Comparison of ENCODE assay signal across 34 cellular contexts in the genomic region with DNA sequence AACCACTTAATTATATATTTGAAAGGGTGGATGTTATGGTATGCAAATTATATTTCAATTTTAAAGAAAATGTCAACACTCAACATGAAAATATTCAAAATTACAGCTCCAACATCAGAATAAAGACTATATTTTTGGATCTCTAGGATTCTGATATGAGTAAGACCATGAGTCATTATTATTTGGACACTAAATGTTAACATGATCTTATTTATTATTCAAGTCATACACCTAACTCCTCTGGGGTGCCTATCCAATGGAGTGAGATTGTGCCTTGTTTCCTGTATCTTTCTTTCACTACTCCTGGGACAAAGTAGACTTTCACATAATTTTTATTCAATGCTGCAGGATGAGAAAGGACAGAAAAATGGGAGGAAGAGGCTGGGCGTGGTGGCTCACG.
A peak's percentile ranks its signal among the peaks of the same experiment; 100 is the strongest.
DNase-seq lines count a peak whose midpoint lies in the region; ATAC-seq, FAIRE-seq and TF ChIP-seq lines count a peak whose summit lies in the region.
"Had no signal": no experiment of that assay in that cellular context is flagged by ENCODE, and none has a peak within 500 bp of the region (broad histone marks: within the 10 kb centered on the region; RNA-seq: fewer than 3 reads in every experiment).

No MANE protein-coding gene starts in this region.

- POLR2A ChIA-PET in K562 (lab: Yijun Ruan, JAX): no interaction called here

- no peak overlapping the region for H3K4me2 ChIP-seq in K562 (ENCODE audit: insufficient read depth, low read length)
- peak overlapping the region; percentile 4 for H3K4me2 ChIP-seq in skeletal muscle satellite cell (ENCODE audit: low read length)

- no peaks in the 10 kb centered on the region for H3K9me1 ChIP-seq in K562 (ENCODE audit: control insufficient read depth, insufficient read depth, low read length)

- H3K9ac ChIP-seq in K562 (ENCODE audit: insufficient read depth in 1 of 2, low read depth in 2 of 2, low read length in 2 of 2) (no peak overlapping the region), skeletal muscle satellite cell (ENCODE audit: low read depth, low read length) (no peak overlapping the region)

- TF ChIP-seq CTCF in K562 (IDR thresholded peaks at IDR 0.05 in 2 of 3, conservative IDR thresholded peaks at IDR 0.05 in 1 of 3; ENCODE audit: insufficient read depth in 2 of 3, low read depth in 1 of 3, low read length in 3 of 3) (no peak), left ventricle myocardium inferior (IDR thresholded peaks at IDR 0.05; ENCODE audit: borderline replicate concordance) (no peak)

- H3K36me3 Mint-ChIP-seq in activated T-cell treated with anti-CD3 and anti-CD28 coated beads, Interleukin-2, amount 50 U/mL, for 24 hours (ENCODE audit: low read depth): no peaks in the 10 kb centered on the region
- H3K36me3 Mint-ChIP-seq: activated naive CD4-positive, alpha-beta T cell treated with anti-CD3 and anti-CD28 coated beads, Interleukin-2, amount 10 ng/mL, durations not matched to agents 7 days and 5 days had no signal

- H3K36me3 ChIP-seq in K562 (ENCODE audit: control insufficient read depth, insufficient read depth, low read length): no peaks in the 10 kb centered on the region
- H3K36me3 ChIP-seq in skeletal muscle satellite cell (ENCODE audit: insufficient read depth, low read length): no peaks in the 10 kb centered on the region
- no peaks in the 10 kb centered on the region for H3K36me3 ChIP-seq in left ventricle myocardium inferior
- H3K36me3 ChIP-seq: BE2C, esophagus muscularis mucosa, HAP-1, sigmoid colon, WERI-Rb-1 had no signal

- no peaks in the 10 kb centered on the region; a peak in 1 of 5 replicates for H3K4me1 ChIP-seq in K562 (replicated peaks in 1 of 2; ENCODE audit: control insufficient read depth in 2 of 2, insufficient read depth in 2 of 2, low read length in 2 of 2)
- H3K4me1 ChIP-seq in skeletal muscle satellite cell (ENCODE audit: control insufficient read depth, insufficient read depth, low read length): peaks cover 49% of the 10 kb centered on the region
- no peaks in the 10 kb centered on the region for H3K4me1 ChIP-seq in left ventricle myocardium inferior
- H3K4me1 ChIP-seq: BE2C, esophagus muscularis mucosa, HAP-1, psoas muscle, sigmoid colon had no signal

- in situ Hi-C loops in K562 (cut with MboI): no loop called here

- H3K27me3 Mint-ChIP-seq in activated T-cell treated with anti-CD3 and anti-CD28 coated beads, Interleukin-2, amount 50 U/mL, for 24 hours: peaks cover 2% of the 10 kb centered on the region

- H3K4me1 Mint-ChIP-seq in activated T-cell treated with anti-CD3 and anti-CD28 coated beads, Interleukin-2, amount 50 U/mL, for 24 hours (ENCODE audit: low read depth): peaks cover 51% of the 10 kb centered on the region

- DNase-seq in activated T-cell treated with anti-CD3 and anti-CD28 coated beads, Interleukin-2, amount 50 U/mL, for 24 hours: no peak
- no peak for DNase-seq in activated T-cell treated with anti-CD3 and anti-CD28 coated beads, Interleukin-2, amount 50 U/mL, for 48 hours
- DNase-seq in LHCN-M2 (ENCODE audit: low read depth): peak; percentile 74
- DNase-seq in K562 (ENCODE audit: extremely low read depth in 1 of 4, low spot score in 3 of 4): no peak
- no peak for DNase-seq in activated effector memory CD4-positive, alpha-beta T cell treated with anti-CD3 and anti-CD28 coated beads, Interleukin-2, amount 50 U/mL, for 16 hours
- DNase-seq in left ventricle myocardium inferior: no peak
- DNase-seq: 8988T; activated CD4-positive, alpha-beta T cell treated with anti-CD3 and anti-CD28 coated beads, Interleukin-2, amount 10 ng/mL, durations not matched to agents 24 days and 14 days; activated naive CD4-positive, alpha-beta T cell treated with anti-CD3 and anti-CD28 coated beads, Interleukin-2, amount 10 ng/mL, durations not matched to agents 7 days and 5 days; activated T-cell treated with anti-CD3 and anti-CD28 coated beads, Interleukin-2, amount 50 U/mL, for 4 hours; BE2C; COR-L47; DMS53; effector memory CD4-positive, alpha-beta T cell; islet precursor cell; KBM-7; midbrain; naive thymus-derived CD4-positive, alpha-beta T cell; NCI-H1436 treated with DMSO at 0.1 percent for 48 hours; NCI-H446 treated with DMSO at 0.1 percent for 48 hours; OCI-M1; psoas muscle; Right ventricle myocardium superior; sigmoid colon; stimulated activated CD4-positive, alpha-beta T cell treated with anti-CD3 and anti-CD28 coated beads, Interleukin-15, amount 100 ng/mL, for 24 hours; stimulated activated naive CD4-positive, alpha-beta T cell; T1000; testis; WERI-Rb-1 had no signal

- TF ChIP-seq RAD21 in K562 (CRISPR knock-in tag; conservative IDR thresholded peaks at IDR 0.05 in 1 of 2, IDR thresholded peaks at IDR 0.05 in 1 of 2): no peak

- no peak for ATAC-seq in K562
- no peak for ATAC-seq in esophagus mucosa
- ATAC-seq: activated T-cell treated with anti-CD3 and anti-CD28 coated beads, Interleukin-2, amount 50 U/mL, for 4 hours; naive thymus-derived CD4-positive, alpha-beta T cell; psoas muscle had no signal

- TF ChIP-seq EP300 in K562 (IDR thresholded peaks at IDR 0.05; ENCODE audit: low read length): no peak

- peak overlapping the region; percentile 4 for H3K4me3 Mint-ChIP-seq in activated T-cell treated with anti-CD3 and anti-CD28 coated beads, Interleukin-2, amount 50 U/mL, for 24 hours
- H3K4me3 Mint-ChIP-seq: activated naive CD4-positive, alpha-beta T cell treated with anti-CD3 and anti-CD28 coated beads, Interleukin-2, amount 10 ng/mL, durations not matched to agents 7 days and 5 days; activated T-cell treated with anti-CD3 and anti-CD28 coated beads, Interleukin-2, amount 50 U/mL, for 4 hours had no signal

- FAIRE-seq in K562 (lab: Jason Lieb, UNC): no peak

- no peak overlapping the region for H3K4me3 ChIP-seq in K562
- H3K4me3 ChIP-seq in skeletal muscle satellite cell (ENCODE audit: low read length): no peak overlapping the region
- no peak overlapping the region for H3K4me3 ChIP-seq in left ventricle myocardium inferior
- H3K4me3 ChIP-seq: coronary artery, esophagus muscularis mucosa, HAP-1, psoas muscle, sigmoid colon, testis had no signal

- no peaks in the 10 kb centered on the region for H4K20me1 ChIP-seq in K562 (replicated peaks; ENCODE audit: control insufficient read depth, insufficient read depth, low read length)

- intact Hi-C loops in K562 (cut with micrococcal nuclease) (no loop called here), left ventricle myocardium inferior (cut with micrococcal nuclease) (no loop called here)

- H3K79me2 ChIP-seq in K562 (ENCODE audit: control insufficient read depth, insufficient read depth, low read length): no peaks in the 10 kb centered on the region

- H3K27me3 ChIP-seq in K562 (ENCODE audit: control insufficient read depth in 2 of 2, insufficient read depth in 2 of 2, low read length in 2 of 2) (peaks cover 2 to 11% of the 10 kb centered on the region in 2 experiments; a peak in 2 of 5 replicates), skeletal muscle satellite cell (ENCODE audit: control insufficient read depth, insufficient read depth, low read length) (no peaks in the 10 kb centered on the region), left ventricle myocardium inferior (ENCODE audit: low read depth) (peaks cover 75% of the 10 kb centered on the region)
- H3K27me3 ChIP-seq: BE2C, testis had no signal

- BruUV-seq in K562 (replicated peaks; lab: Mats Ljungman, UMichigan): no TSS peak

- H3K9me3 Mint-ChIP-seq in activated T-cell treated with anti-CD3 and anti-CD28 coated beads, Interleukin-2, amount 50 U/mL, for 24 hours: no peaks in the 10 kb centered on the region
- H3K9me3 Mint-ChIP-seq: activated CD4-positive, alpha-beta T cell treated with anti-CD3 and anti-CD28 coated beads, Interleukin-2, amount 10 ng/mL, durations not matched to agents 24 days and 14 days; activated naive CD4-positive, alpha-beta T cell treated with anti-CD3 and anti-CD28 coated beads, Interleukin-2, amount 10 ng/mL, durations not matched to agents 7 days and 5 days; activated T-cell treated with anti-CD3 and anti-CD28 coated beads, Interleukin-2, amount 50 U/mL, for 4 hours; naive thymus-derived CD4-positive, alpha-beta T cell had no signal

- CTCF ChIA-PET in K562 (lab: Yijun Ruan, JAX; ENCODE audit: low intra/inter-chr PET ratio): no interaction called here

- no peak for TF ChIP-seq POLR2A in K562 (conservative IDR thresholded peaks at IDR 0.05)

- peak overlapping the region; percentile 63 for H3K27ac Mint-ChIP-seq in activated T-cell treated with anti-CD3 and anti-CD28 coated beads, Interleukin-2, amount 50 U/mL, for 24 hours

- H3K9me3 ChIP-seq in K562 (replicated peaks; ENCODE audit: control insufficient read depth, insufficient read depth, low read depth, low read length) (no peaks in the 10 kb centered on the region), skeletal muscle satellite cell (replicated peaks; ENCODE audit: low read length) (no peaks in the 10 kb centered on the region), left ventricle myocardium inferior (replicated peaks) (no peaks in the 10 kb centered on the region)
- H3K9me3 ChIP-seq: BE2C, esophagus muscularis mucosa, HAP-1, psoas muscle, sigmoid colon, testis had no signal

- no peak overlapping the region for H3K27ac ChIP-seq in K562 (ENCODE audit: extremely low read depth, low read depth, low read length)
- H3K27ac ChIP-seq in left ventricle myocardium inferior (replicated peaks): no peak overlapping the region
- H3K27ac ChIP-seq: coronary artery, esophagus muscularis mucosa, psoas muscle, sigmoid colon, testis, WERI-Rb-1 had no signal

- no peak overlapping the region for H2AFZ ChIP-seq in K562 (ENCODE audit: low read depth, low read length)

- WGBS in K562 (ENCODE audit: insufficient coverage, low coverage, missing lambda C conversion rate): 8% methylated on average over 2 of the region's 2 CpGs

TF ChIP-seq in K562, 482 proteins besides CTCF, POLR2A, EP300 and RAD21:
- TF ChIP-seq ZNF668 (CRISPR knock-in tag; IDR thresholded peaks at IDR 0.05) (no peak), FOSL1 (tag; conservative IDR thresholded peaks at IDR 0.05) (peak; percentile 40; the same call in 1 of the 2 replicates)
